ENCODE assay signal across 1 cellular context in the genomic region with DNA sequence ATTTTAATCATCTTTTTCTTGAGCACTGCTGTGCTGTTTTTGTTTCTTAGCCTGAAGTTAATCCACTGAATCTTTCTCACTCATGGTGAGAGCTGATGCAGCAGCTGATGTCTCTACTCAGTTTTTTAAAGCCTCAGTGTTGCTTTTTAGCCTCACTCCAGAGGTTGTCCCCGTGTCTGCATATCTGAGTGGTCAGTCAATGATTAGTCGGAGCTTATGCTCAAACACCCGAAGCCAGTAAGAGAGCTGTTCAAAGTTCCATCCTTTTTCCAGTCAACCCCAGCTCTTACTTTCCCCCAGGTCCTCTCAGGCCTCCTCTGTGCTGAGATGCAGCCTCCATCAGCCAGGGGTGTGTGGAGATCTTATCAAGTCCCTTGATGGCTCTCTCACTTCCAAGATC.
TF ChIP-seq lines count a peak whose summit lies in the region.

No MANE protein-coding gene starts in this region.

TF ChIP-seq in K562, 482 proteins besides CTCF, POLR2A, EP300 and RAD21 (continued from another document):
- TF ChIP-seq ARID4B (CRISPR knock-in tag; IDR thresholded peaks at IDR 0.05) (no peak), ZNF398 (CRISPR knock-in tag; IDR thresholded peaks at IDR 0.05) (no peak), MAZ (CRISPR knock-in tag; conservative IDR thresholded peaks at IDR 0.05 in 1 of 2, IDR thresholded peaks at IDR 0.05 in 1 of 2) (no peak), ZNF766 (CRISPR knock-in tag; conservative IDR thresholded peaks at IDR 0.05) (no peak), CREBBP (IDR thresholded peaks at IDR 0.05; ENCODE audit: low read depth, low read length) (no peak), NCOA2 (IDR thresholded peaks at IDR 0.05; ENCODE audit: partially characterized antibody in 2 of 2) (no peak), STAG1 (CRISPR knock-in tag; IDR thresholded peaks at IDR 0.05; ENCODE audit: borderline replicate concordance) (no peak), IFI16 (CRISPR knock-in tag; IDR thresholded peaks at IDR 0.05) (no peak), MYBL2 (IDR thresholded peaks at IDR 0.05; ENCODE audit: low read depth) (no peak), MYBL2 (CRISPR knock-in tag; IDR thresholded peaks at IDR 0.05; ENCODE audit: borderline replicate concordance) (no peak), CTBP1 (IDR thresholded peaks at IDR 0.05; ENCODE audit: borderline replicate concordance) (peak; percentile 33; the same call in 1 of the 2 replicates), ZNF175 (CRISPR knock-in tag; IDR thresholded peaks at IDR 0.05; ENCODE audit: low read depth) (no peak), JUN (IDR thresholded peaks at IDR 0.05; ENCODE audit: borderline replicate concordance, low read depth, low read length) (no peak), JUN (CRISPR knock-in tag; IDR thresholded peaks at IDR 0.05; ENCODE audit: borderline replicate concordance) (no peak), ZNF592 (IDR thresholded peaks at IDR 0.05) (0 out of 2 replicates have a peak, but pooled peaks have one; percentile 6), ZNF695 (CRISPR knock-in tag; IDR thresholded peaks at IDR 0.05) (no peak), ARID3B (CRISPR knock-in tag; IDR thresholded peaks at IDR 0.05; ENCODE audit: borderline replicate concordance) (no peak), TCF7L2 (IDR thresholded peaks at IDR 0.05; ENCODE audit: low read depth, low read length) (no peak), ZNF830 (CRISPR knock-in tag; IDR thresholded peaks at IDR 0.05) (no peak), RFX1 (IDR thresholded peaks at IDR 0.05) (no peak)
TF ChIP-seq in K562: peak in this region for 3.
